Comparison of ENCODE assay signal across 1 cellular context in genomic region chr5:31990296-31990695, GRCh38.
TF ChIP-seq lines count a peak whose summit lies in the region.

No MANE protein-coding gene starts in this region.

TF ChIP-seq in IMR-90, 13 proteins besides CTCF, POLR2A, EP300 and RAD21:
- TF ChIP-seq FOS (IDR thresholded peaks at IDR 0.05; ENCODE audit: low read depth, low read length) (no peak), RCOR1 (IDR thresholded peaks at IDR 0.05; ENCODE audit: insufficient replicate concordance, low read length) (no peak), MAZ (IDR thresholded peaks at IDR 0.05; ENCODE audit: borderline replicate concordance, low read depth, low read length) (no peak), USF2 (IDR thresholded peaks at IDR 0.05; ENCODE audit: low read depth, low read length) (no peak), RFX5 (IDR thresholded peaks at IDR 0.05; ENCODE audit: low read depth, low read length) (no peak), CHD1 (IDR thresholded peaks at IDR 0.05; ENCODE audit: low read depth, low read length) (no peak), CEBPB (IDR thresholded peaks at IDR 0.05; ENCODE audit: low read depth, low read length) (no peak), MXI1 (IDR thresholded peaks at IDR 0.05; ENCODE audit: borderline replicate concordance, low read depth, low read length) (no peak), ELK1 (IDR thresholded peaks at IDR 0.05; ENCODE audit: borderline replicate concordance, low read depth, low read length) (no peak), BHLHE40 (IDR thresholded peaks at IDR 0.05; ENCODE audit: low read depth, low read length) (no peak), NFE2L2 (IDR thresholded peaks at IDR 0.05; ENCODE audit: low read depth, low read length) (no peak), SMC3 (IDR thresholded peaks at IDR 0.05; ENCODE audit: low read depth, low read length) (no peak), MAFK (IDR thresholded peaks at IDR 0.05; ENCODE audit: low read depth, low read length) (no peak)
